ENCODE assay signal across 35 cellular contexts in genomic region chr2:23238011-23238657, GRCh38.
"Had no signal": no experiment of that assay in that cellular context is flagged by ENCODE, and none has a peak within 500 bp of the region (broad histone marks: within the 10 kb centered on the region; RNA-seq: fewer than 3 reads in every experiment).

No MANE protein-coding gene starts in this region.

- H3K4me1 ChIP-seq: ascending aorta had no signal

- H3K36me3 ChIP-seq: ascending aorta, cardiac muscle cell had no signal

- DNase-seq: activated B cell treated with CpG ODN at 0.5 μM for 24 hours; activated CD4-positive, alpha-beta memory T cell treated with anti-CD3 and anti-CD28 coated beads for 36 hours; activated CD4-positive, alpha-beta T cell treated with anti-CD3 and anti-CD28 coated beads for 48 hours; activated CD4-positive, alpha-beta T cell treated with anti-CD3 and anti-CD28 coated beads, Interleukin-2, amount 50 U/mL, for 1 hour; activated CD4-positive, alpha-beta T cell treated with anti-CD3 and anti-CD28 coated beads, Interleukin-2, amount 50 U/mL, for 4 hours; activated CD4-positive, CD25-positive, alpha-beta regulatory T cell treated with anti-CD3 and anti-CD28 coated beads, Interleukin-2, amount 50 U/mL, for 72 hours; activated CD8-positive, alpha-beta memory T cell treated with anti-CD3 and anti-CD28 coated beads, Interleukin-2, amount 50 U/mL, for 4 hours; activated CD8-positive, alpha-beta T cell treated with anti-CD3 and anti-CD28 coated beads for 36 hours; activated effector memory CD4-positive, alpha-beta T cell treated with anti-CD3 and anti-CD28 coated beads, Interleukin-2, amount 50 U/mL, for 16 hours; activated gamma-delta T cell treated with Interleukin-2 at 50 U/mL for 16 hours; activated naive CD4-positive, alpha-beta T cell; activated naive CD4-positive, alpha-beta T cell treated with anti-CD3 and anti-CD28 coated beads for 36 hours; activated naive CD4-positive, alpha-beta T cell treated with anti-CD3 and anti-CD28 coated beads, Interleukin-2, amount 50 U/mL, for 16 hours; activated naive CD8-positive, alpha-beta T cell treated with anti-CD3 and anti-CD28 coated beads for 36 hours; activated T-cell treated with anti-CD3 and anti-CD28 coated beads for 4 hours; activated T-cell treated with anti-CD3 and anti-CD28 coated beads, Interleukin-2, amount 50 U/mL, for 1 hour; activated T-cell treated with anti-CD3 and anti-CD28 coated beads, Interleukin-2, amount 50 U/mL, for 4 hours; activated T-cell treated with anti-CD3 and anti-CD28 coated beads, Interleukin-2, amount 50 U/mL, for 72 hours; amygdala; anterior cingulate cortex; caudate nucleus; SW 1271; T-helper 1 cell; T-helper 2 cell; T-helper 9 cell had no signal

- H3K9me3 ChIP-seq: ascending aorta had no signal

- H3K9me3 Mint-ChIP-seq: activated B cell treated with CpG ODN at 0.5 μM for 24 hours; activated CD4-positive, alpha-beta memory T cell treated with anti-CD3 and anti-CD28 coated beads for 36 hours; activated CD8-positive, alpha-beta T cell treated with anti-CD3 and anti-CD28 coated beads for 36 hours; activated naive CD4-positive, alpha-beta T cell treated with anti-CD3 and anti-CD28 coated beads for 36 hours; activated naive CD4-positive, alpha-beta T cell treated with anti-CD3 and anti-CD28 coated beads, Interleukin-2, amount 50 U/mL, for 72 hours; activated naive CD8-positive, alpha-beta T cell treated with anti-CD3 and anti-CD28 coated beads for 36 hours; activated T-cell treated with anti-CD3 and anti-CD28 coated beads, Interleukin-2, amount 50 U/mL, for 4 hours; activated T-cell treated with anti-CD3 and anti-CD28 coated beads, Interleukin-2, amount 50 U/mL, for 72 hours; activated T-helper 1 cell treated with anti-CD3 and anti-CD28 coated beads, Interleukin-12 subunit alpha, Interleukin-12 subunit beta, Interleukin-2, Interleukin-4 antibody, amounts not matched to agents 30 ng/mL and 10 ng/mL and 1 ng/mL, durations not matched to agents 14 hours and 24 hours and 36 hours; brain; central memory CD8-positive, alpha-beta T cell; T-helper 1 cell treated with Interleukin-12 subunit alpha and Interleukin-12 subunit beta and Interleukin-4 antibody, amounts not matched to agents 30 μg/mL and 1 μg/mL, for 36 hours; T-helper 2 cell treated with Interferon-gamma antibody and Interleukin-4, amounts not matched to agents 5 μg/mL and 100 μg/mL, for 36 hours had no signal

- H3K27me3 Mint-ChIP-seq: activated B cell treated with CpG ODN at 0.5 μM for 24 hours had no signal

- H3K4me3 ChIP-seq: ascending aorta, cardiac muscle cell had no signal

- H3K36me3 Mint-ChIP-seq: activated CD4-positive, alpha-beta memory T cell treated with anti-CD3 and anti-CD28 coated beads for 36 hours; activated naive CD4-positive, alpha-beta T cell treated with anti-CD3 and anti-CD28 coated beads, Interleukin-2, amount 50 U/mL, for 72 hours; activated naive CD8-positive, alpha-beta T cell treated with anti-CD3 and anti-CD28 coated beads for 36 hours; brain had no signal

- H3K27ac ChIP-seq: ascending aorta, cardiac muscle cell, VCaP had no signal

- H3K4me3 Mint-ChIP-seq: activated B cell treated with CpG ODN at 0.5 μM for 24 hours; activated CD4-positive, alpha-beta memory T cell treated with anti-CD3 and anti-CD28 coated beads for 36 hours; activated CD8-positive, alpha-beta T cell treated with anti-CD3 and anti-CD28 coated beads for 36 hours; activated naive CD4-positive, alpha-beta T cell treated with anti-CD3 and anti-CD28 coated beads for 36 hours; activated naive CD8-positive, alpha-beta T cell treated with anti-CD3 and anti-CD28 coated beads for 36 hours; activated T-cell treated with anti-CD3 and anti-CD28 coated beads, Interleukin-2, amount 50 U/mL, for 4 hours; activated T-cell treated with anti-CD3 and anti-CD28 coated beads, Interleukin-2, amount 50 U/mL, for 72 hours; activated T-helper 1 cell treated with anti-CD3 and anti-CD28 coated beads, Interleukin-12 subunit alpha, Interleukin-12 subunit beta, Interleukin-2, Interleukin-4 antibody, amounts not matched to agents 30 ng/mL and 10 ng/mL and 1 ng/mL, durations not matched to agents 14 hours and 24 hours and 36 hours; activated T-helper 17 cell treated with anti-CD3 and anti-CD28 coated beads, Interleukin-2, amount 50 U/mL, for 72 hours; brain; central memory CD8-positive, alpha-beta T cell; T-helper 1 cell treated with Interleukin-12 subunit alpha and Interleukin-12 subunit beta and Interleukin-4 antibody, amounts not matched to agents 30 μg/mL and 1 μg/mL, for 36 hours; T-helper 2 cell treated with Interferon-gamma antibody and Interleukin-4, amounts not matched to agents 5 μg/mL and 100 μg/mL, for 36 hours had no signal

- H3K27ac Mint-ChIP-seq: activated B cell treated with CpG ODN at 0.5 μM for 24 hours; activated CD4-positive, alpha-beta memory T cell treated with anti-CD3 and anti-CD28 coated beads for 36 hours; activated CD8-positive, alpha-beta T cell treated with anti-CD3 and anti-CD28 coated beads for 36 hours; activated naive CD4-positive, alpha-beta T cell treated with anti-CD3 and anti-CD28 coated beads for 36 hours; activated naive CD4-positive, alpha-beta T cell treated with anti-CD3 and anti-CD28 coated beads, Interleukin-2, amount 50 U/mL, for 72 hours; activated naive CD8-positive, alpha-beta T cell treated with anti-CD3 and anti-CD28 coated beads for 36 hours; activated T-cell treated with anti-CD3 and anti-CD28 coated beads, Interleukin-2, amount 50 U/mL, for 72 hours; activated T-helper 1 cell treated with anti-CD3 and anti-CD28 coated beads, Interleukin-12 subunit alpha, Interleukin-12 subunit beta, Interleukin-2, Interleukin-4 antibody, amounts not matched to agents 30 ng/mL and 10 ng/mL and 1 ng/mL, durations not matched to agents 14 hours and 24 hours and 36 hours; activated T-helper 17 cell treated with anti-CD3 and anti-CD28 coated beads, Interleukin-2, amount 50 U/mL, for 72 hours; brain; T-helper 1 cell treated with Interleukin-12 subunit alpha and Interleukin-12 subunit beta and Interleukin-4 antibody, amounts not matched to agents 30 μg/mL and 1 μg/mL, for 36 hours; T-helper 2 cell treated with Interferon-gamma antibody and Interleukin-4, amounts not matched to agents 5 μg/mL and 100 μg/mL, for 36 hours had no signal

- H3K4me1 Mint-ChIP-seq: activated B cell treated with CpG ODN at 0.5 μM for 24 hours; activated naive CD8-positive, alpha-beta T cell treated with anti-CD3 and anti-CD28 coated beads for 36 hours; activated T-helper 17 cell treated with anti-CD3 and anti-CD28 coated beads, Interleukin-2, amount 50 U/mL, for 72 hours; central memory CD8-positive, alpha-beta T cell had no signal

- ATAC-seq: activated CD8-positive, alpha-beta T cell treated with anti-CD3 and anti-CD28 coated beads for 36 hours; activated naive CD4-positive, alpha-beta T cell treated with anti-CD3 and anti-CD28 coated beads, Interleukin-2, amount 50 U/mL, for 72 hours; activated T-cell treated with anti-CD3 and anti-CD28 coated beads, Interleukin-2, amount 50 U/mL, for 4 hours; activated T-cell treated with anti-CD3 and anti-CD28 coated beads, Interleukin-2, amount 50 U/mL, for 72 hours; activated T-helper 17 cell treated with anti-CD3 and anti-CD28 coated beads, Interleukin-2, amount 50 U/mL, for 72 hours had no signal

- H3K27me3 ChIP-seq: ascending aorta, cardiac muscle cell had no signal
